In the genomic region with DNA sequence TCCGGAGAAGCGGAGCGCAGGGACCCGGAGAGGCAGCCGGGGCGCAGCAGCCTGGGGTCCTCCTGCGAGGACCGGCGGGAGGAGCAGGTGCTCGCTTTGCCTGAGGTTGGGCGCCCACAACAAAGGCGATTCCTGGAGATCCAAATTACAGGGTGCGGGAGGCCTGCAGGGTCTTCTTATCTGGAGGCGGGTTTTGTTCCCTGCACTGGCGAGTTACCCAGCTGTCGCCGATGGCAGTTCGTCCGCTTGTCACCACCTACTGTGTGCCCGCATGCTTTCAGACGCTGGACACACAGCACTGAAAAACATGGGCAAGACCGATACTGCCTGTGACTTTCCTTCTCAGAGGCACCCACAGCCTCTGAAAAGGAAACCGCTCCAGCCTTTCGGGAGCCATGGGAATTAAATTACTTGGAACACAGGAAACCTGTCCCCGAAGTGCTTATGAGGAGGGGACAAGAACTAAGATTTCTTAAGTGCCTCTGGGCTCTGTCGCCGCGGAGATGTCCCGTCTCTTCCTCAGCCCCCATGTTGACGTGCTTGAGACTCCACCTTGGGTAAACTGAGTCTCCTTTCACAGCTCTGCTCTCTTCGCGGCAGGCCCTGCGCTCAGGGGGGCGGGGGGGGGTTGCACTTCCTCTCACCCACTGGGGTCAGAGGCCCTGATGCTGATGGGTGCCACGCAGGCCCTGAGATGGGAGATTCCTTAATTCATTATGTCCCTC, we compare ENCODE assay signal across 1 cellular context.
TF ChIP-seq lines count a peak whose summit lies in the region.

No MANE protein-coding gene starts in this region.

TF ChIP-seq in GM12878, 131 proteins besides CTCF, POLR2A, EP300 and RAD21:
- TF ChIP-seq DPF2 (IDR thresholded peaks at IDR 0.05), result no peak
- TF ChIP-seq HDAC2 (IDR thresholded peaks at IDR 0.05), result no peak
- no peak for TF ChIP-seq RAD51 (IDR thresholded peaks at IDR 0.05)
- 0 out of 2 replicates have a peak, but pooled peaks have one; percentile 52 for TF ChIP-seq EZH2 (IDR thresholded peaks at IDR 0.05; ENCODE audit: borderline replicate concordance, control insufficient read depth, low read depth, low read length)
- no peak for TF ChIP-seq PAX8 (IDR thresholded peaks at IDR 0.05)
- TF ChIP-seq SMC3 (IDR thresholded peaks at IDR 0.05; ENCODE audit: borderline replicate concordance, low read length), result no peak
- TF ChIP-seq, protein P1, sequence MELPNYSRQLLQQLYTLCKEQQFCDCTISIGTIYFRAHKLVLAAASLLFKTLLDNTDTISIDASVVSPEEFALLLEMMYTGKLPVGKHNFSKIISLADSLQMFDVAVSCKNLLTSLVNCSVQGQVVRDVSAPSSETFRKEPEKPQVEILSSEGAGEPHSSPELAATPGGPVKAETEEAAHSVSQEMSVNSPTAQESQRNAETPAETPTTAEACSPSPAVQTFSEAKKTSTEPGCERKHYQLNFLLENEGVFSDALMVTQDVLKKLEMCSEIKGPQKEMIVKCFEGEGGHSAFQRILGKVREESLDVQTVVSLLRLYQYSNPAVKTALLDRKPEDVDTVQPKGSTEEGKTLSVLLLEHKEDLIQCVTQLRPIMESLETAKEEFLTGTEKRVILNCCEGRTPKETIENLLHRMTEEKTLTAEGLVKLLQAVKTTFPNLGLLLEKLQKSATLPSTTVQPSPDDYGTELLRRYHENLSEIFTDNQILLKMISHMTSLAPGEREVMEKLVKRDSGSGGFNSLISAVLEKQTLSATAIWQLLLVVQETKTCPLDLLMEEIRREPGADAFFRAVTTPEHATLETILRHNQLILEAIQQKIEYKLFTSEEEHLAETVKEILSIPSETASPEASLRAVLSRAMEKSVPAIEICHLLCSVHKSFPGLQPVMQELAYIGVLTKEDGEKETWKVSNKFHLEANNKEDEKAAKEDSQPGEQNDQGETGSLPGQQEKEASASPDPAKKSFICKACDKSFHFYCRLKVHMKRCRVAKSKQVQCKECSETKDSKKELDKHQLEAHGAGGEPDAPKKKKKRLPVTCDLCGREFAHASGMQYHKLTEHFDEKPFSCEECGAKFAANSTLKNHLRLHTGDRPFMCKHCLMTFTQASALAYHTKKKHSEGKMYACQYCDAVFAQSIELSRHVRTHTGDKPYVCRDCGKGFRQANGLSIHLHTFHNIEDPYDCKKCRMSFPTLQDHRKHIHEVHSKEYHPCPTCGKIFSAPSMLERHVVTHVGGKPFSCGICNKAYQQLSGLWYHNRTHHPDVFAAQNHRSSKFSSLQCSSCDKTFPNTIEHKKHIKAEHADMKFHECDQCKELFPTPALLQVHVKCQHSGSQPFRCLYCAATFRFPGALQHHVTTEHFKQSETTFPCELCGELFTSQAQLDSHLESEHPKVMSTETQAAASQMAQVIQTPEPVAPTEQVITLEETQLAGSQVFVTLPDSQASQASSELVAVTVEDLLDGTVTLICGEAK (IDR thresholded peaks at IDR 0.05; ENCODE audit: borderline replicate concordance), result no peak
